8 cellular contexts compared by ENCODE assay signal in the genomic region with DNA sequence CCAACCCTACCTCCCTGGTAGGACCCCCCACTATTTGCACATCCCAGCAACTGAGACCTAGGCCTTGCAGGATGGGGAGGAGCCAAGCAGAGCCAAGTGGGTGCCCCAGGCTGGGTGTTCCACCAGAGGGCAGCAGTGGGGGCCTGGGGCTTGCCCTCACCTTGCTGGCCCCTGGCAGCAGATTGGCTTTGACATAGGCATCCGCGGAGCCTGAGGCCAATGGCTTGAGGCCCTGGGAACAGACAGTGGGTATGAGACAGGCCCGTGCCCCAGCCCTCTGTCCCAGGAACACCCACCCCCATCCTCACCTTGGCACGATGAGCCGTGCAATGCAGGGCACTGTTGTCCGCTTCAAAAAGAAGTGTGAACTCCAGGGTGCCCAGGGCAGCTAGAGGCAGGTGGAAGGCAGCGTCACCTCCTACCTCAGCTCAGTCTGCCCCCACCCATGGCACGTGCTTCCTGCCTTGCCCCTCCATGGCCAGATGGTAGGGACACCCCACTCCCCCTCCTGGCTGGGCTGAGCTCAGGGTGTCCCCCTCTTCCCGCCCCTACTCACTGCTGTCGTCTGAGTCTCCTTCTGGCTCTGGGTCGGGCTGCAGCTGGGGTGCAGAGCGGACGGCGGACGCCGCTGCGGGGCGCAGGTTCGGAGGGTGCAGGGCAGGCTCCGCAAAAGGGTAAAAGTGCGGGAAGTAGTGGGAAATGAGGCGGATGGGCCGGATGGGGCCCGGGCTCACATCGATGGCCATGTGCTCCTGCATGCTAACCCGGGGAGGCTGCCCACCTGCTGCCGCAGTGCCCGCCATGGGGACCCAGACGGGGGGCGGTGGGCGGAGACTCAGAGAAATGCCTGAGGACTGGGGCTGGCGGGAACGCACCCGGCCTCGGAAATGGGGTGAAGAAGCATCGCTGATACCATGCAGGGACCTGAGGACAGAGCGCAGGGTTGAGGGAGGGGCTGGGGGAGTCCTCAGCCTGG. TPM values are rescaled to one million over a fixed set of nuclear protein-coding genes. Genes with fewer than 3 reads are reported as not detected.
A peak's percentile ranks its signal among the peaks of the same experiment; 100 is the strongest.
DNase-seq lines count a peak whose midpoint lies in the region; ATAC-seq, FAIRE-seq and TF ChIP-seq lines count a peak whose summit lies in the region.

No MANE protein-coding gene starts in this region.

- ATAC-seq in stimulated activated naive CD8-positive, alpha-beta T cell treated with anti-CD3 and anti-CD28 coated beads, Interleukin-15, amount 100 ng/mL, for 72 hours = peak; percentile 73

- peaks cover 2 to 5% of the 10 kb centered on the region in 2 donors for H3K36me3 ChIP-seq in kidney (ENCODE audit: control insufficient read depth in 1 of 2, insufficient read depth in 2 of 2, low read length in 2 of 2)

- no peak for DNase-seq in AG09309 (ENCODE audit: low read depth)
- peak; percentile 63 for DNase-seq in GM19239 (ENCODE audit: insufficient read length, low spot score)
- peak; percentile 45 for DNase-seq in RKO (ENCODE audit: low spot score)
- no peak for DNase-seq in kidney
- DNase-seq in stimulated activated naive CD8-positive, alpha-beta T cell treated with anti-CD3 and anti-CD28 coated beads, Interleukin-15, amount 100 ng/mL, for 72 hours = peak; percentile 74 to 86
- no peak for DNase-seq in globus pallidus (ENCODE audit: low spot score)
- DNase-seq in DMS79 (lab: John Stamatoyannopoulos, UW) = no peak

- H3K27ac Mint-ChIP-seq in activated naive CD8-positive, alpha-beta T cell = peak overlapping the region; percentile 97
- peak overlapping the region; percentile 92 to 96 for H3K27ac Mint-ChIP-seq in stimulated activated naive CD8-positive, alpha-beta T cell treated with anti-CD3 and anti-CD28 coated beads, Interleukin-15, amount 100 ng/mL, for 72 hours

- no peak for FAIRE-seq in GM19239 (lab: Jason Lieb, UNC)
- FAIRE-seq in kidney (lab: Jason Lieb, UNC) = no peak

- H3K4me3 ChIP-seq in AG09309 (ENCODE audit: control insufficient read depth, low read depth, low read length) (no peak overlapping the region), kidney (ENCODE audit: low read length in 2 of 2) (no peak overlapping the region)

- no peak overlapping the region for H3K27ac ChIP-seq in kidney (ENCODE audit: low read depth in 2 of 2, low read length in 2 of 2)

- peak overlapping the region; percentile 58 for H3K4me3 Mint-ChIP-seq in activated naive CD8-positive, alpha-beta T cell
- peak overlapping the region; percentile 85 to 93 for H3K4me3 Mint-ChIP-seq in stimulated activated naive CD8-positive, alpha-beta T cell treated with anti-CD3 and anti-CD28 coated beads, Interleukin-15, amount 100 ng/mL, for 72 hours

- intact Hi-C loops in kidney (cut with DNase I) = no loop called here

- H3K9me3 ChIP-seq in kidney (ENCODE audit: control insufficient read depth in 1 of 2, low read length in 2 of 2) = no peaks in the 10 kb centered on the region

- H3K9me3 Mint-ChIP-seq in activated naive CD8-positive, alpha-beta T cell (ENCODE audit: low read depth) = no peaks in the 10 kb centered on the region
- no peaks in the 10 kb centered on the region for H3K9me3 Mint-ChIP-seq in stimulated activated naive CD8-positive, alpha-beta T cell treated with anti-CD3 and anti-CD28 coated beads, Interleukin-15, amount 100 ng/mL, for 72 hours

- H3K27me3 Mint-ChIP-seq in activated naive CD8-positive, alpha-beta T cell = no peaks in the 10 kb centered on the region
- H3K27me3 Mint-ChIP-seq in stimulated activated naive CD8-positive, alpha-beta T cell treated with anti-CD3 and anti-CD28 coated beads, Interleukin-15, amount 100 ng/mL, for 72 hours = no peaks in the 10 kb centered on the region

- no peaks in the 10 kb centered on the region for H3K36me3 Mint-ChIP-seq in activated naive CD8-positive, alpha-beta T cell

- peaks cover 24% of the 10 kb centered on the region for H3K4me1 Mint-ChIP-seq in activated naive CD8-positive, alpha-beta T cell (ENCODE audit: low read depth)
- peaks cover 56% of the 10 kb centered on the region for H3K4me1 Mint-ChIP-seq in stimulated activated naive CD8-positive, alpha-beta T cell treated with anti-CD3 and anti-CD28 coated beads, Interleukin-15, amount 100 ng/mL, for 72 hours

- TF ChIP-seq CTCF in AG09309 (IDR thresholded peaks at IDR 0.05; ENCODE audit: control insufficient read depth, insufficient read depth, low read depth, low read length, missing control alignments) (peak; percentile 61), kidney (IDR thresholded peaks at IDR 0.05; ENCODE audit: borderline replicate concordance, extremely low read depth, insufficient read depth) (peak; percentile 31)

- peaks cover 0 to 16% of the 10 kb centered on the region in 2 donors for H3K4me1 ChIP-seq in kidney (ENCODE audit: control insufficient read depth in 1 of 2, insufficient read depth in 1 of 2, low read depth in 1 of 2, low read length in 2 of 2)

- H3K9ac ChIP-seq in kidney (ENCODE audit: low read length in 2 of 2) = no peak overlapping the region

RNA-seq across cellular contexts. Expression of a gene that starts 9.0 kb away (rescaled TPM):
- 191 TPM for total RNA-seq in kidney
- 395 TPM for polyA plus RNA-seq in kidney (ENCODE audit: insufficient read depth, low read depth, low replicate concordance)

RNA-seq across cellular contexts. Expression of a gene that starts 14.0 kb away (rescaled TPM):
- 11.9 TPM for total RNA-seq in kidney
- polyA plus RNA-seq in kidney (ENCODE audit: insufficient read depth, low read depth, low replicate concordance) = 57.0 TPM

RNA-seq across cellular contexts. Expression of a gene that starts 23.8 kb away (rescaled TPM):
- not detected for total RNA-seq in kidney
- not detected for polyA plus RNA-seq in kidney (ENCODE audit: insufficient read depth, low read depth, low replicate concordance)

RNA-seq across cellular contexts. Expression of a gene that starts 32.1 kb away (rescaled TPM):
- total RNA-seq in kidney = 800 TPM
- polyA plus RNA-seq in kidney (ENCODE audit: insufficient read depth, low read depth, low replicate concordance) = 1,687 TPM

RNA-seq across cellular contexts. Expression of a gene that starts 34.8 kb away (rescaled TPM):
- 7.7 TPM for total RNA-seq in kidney
- 111 TPM for polyA plus RNA-seq in kidney (ENCODE audit: insufficient read depth, low read depth, low replicate concordance)

Comparison
In these comparisons a context has a peak if more than half of its experiments do, and no peak if none do; other contexts are left out.
1. DNase-seq: peak in GM19239 (single experiment), RKO (single experiment) and stimulated activated naive CD8-positive, alpha-beta T cell treated with anti-CD3 and anti-CD28 coated beads, Interleukin-15, amount 100 ng/mL, for 72 hours (2 of 2); none in AG09309 (single experiment), kidney (single experiment), globus pallidus (single experiment) and DMS79 (single experiment).